In the genomic region with DNA sequence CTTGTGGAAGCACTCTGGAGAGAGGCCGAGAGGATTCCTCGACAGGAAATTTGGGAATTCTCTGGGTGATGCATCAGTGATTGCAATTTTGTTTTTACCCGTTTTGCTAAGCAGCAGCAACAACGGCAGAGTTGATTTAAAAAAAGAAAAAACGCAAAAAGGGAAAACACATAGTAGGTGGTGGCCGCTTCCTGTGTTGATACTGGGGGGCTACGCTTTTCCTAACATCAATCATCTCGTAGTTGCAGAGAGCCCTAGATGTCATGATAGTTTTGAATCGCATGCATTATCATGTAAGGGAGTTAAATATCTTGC, we compare ENCODE assay signal across 8 cellular contexts. TPM values are rescaled to one million over a fixed set of nuclear protein-coding genes. Genes with fewer than 3 reads are reported as not detected.
DNase-seq lines count a peak whose midpoint lies in the region; ATAC-seq, FAIRE-seq and TF ChIP-seq lines count a peak whose summit lies in the region.

No MANE protein-coding gene starts in this region.

- H3K9ac ChIP-seq in fibroblast of lung (ENCODE audit: insufficient read depth, low read length) = no peak overlapping the region
- peak overlapping the region; percentile 63 for H3K9ac ChIP-seq in rectal smooth muscle tissue (ENCODE audit: low read length)

- H3K4me3 ChIP-seq in fibroblast of lung (replicated peaks in 1 of 4; ENCODE audit: control extremely low read depth in 1 of 4, insufficient read depth in 1 of 4, low read depth in 3 of 4, low read length in 4 of 4) (peak overlapping the region; percentile 29 to 85 (median 49)), rectal smooth muscle tissue (ENCODE audit: low read length) (peak overlapping the region; percentile 84)

- H2AFZ ChIP-seq in fibroblast of lung (ENCODE audit: low read length) = peak overlapping the region; percentile 46

- no peak for FAIRE-seq in D721Med (lab: Jason Lieb, UNC)

- peak; percentile 21 for DNase-seq in GM10266 (ENCODE audit: extremely low spot score)
- no peak for DNase-seq in RWPE1 (ENCODE audit: low spot score)
- DNase-seq in fibroblast of lung (ENCODE audit: low read depth in 2 of 2) = no peak
- no peak for DNase-seq in D721Med (ENCODE audit: insufficient read length, low spot score)
- no peak for DNase-seq in A172 (ENCODE audit: low spot score)

- H3K4me2 ChIP-seq in fibroblast of lung (ENCODE audit: extremely low read depth, insufficient read depth, low read length) = peak overlapping the region; percentile 80

- POLR2A ChIA-PET in RWPE1 (lab: Yijun Ruan, JAX; ENCODE audit: low non-redundant PET) = no interaction called here

- H3K36me3 ChIP-seq in fibroblast of lung (ENCODE audit: control insufficient read depth, insufficient read depth, low read length) = no peaks in the 10 kb centered on the region
- H3K36me3 ChIP-seq in rectal smooth muscle tissue (ENCODE audit: control insufficient read depth, insufficient read depth, low read length) = no peaks in the 10 kb centered on the region

- TF ChIP-seq CTCF in GM10266 (IDR thresholded peaks at IDR 0.05; ENCODE audit: control insufficient read depth, insufficient read depth, low read depth, missing control alignments) (no peak), RWPE1 (conservative IDR thresholded peaks at IDR 0.05; ENCODE audit: low read depth) (no peak), fibroblast of lung (conservative IDR thresholded peaks at IDR 0.05 in 1 of 2, IDR thresholded peaks at IDR 0.05 in 1 of 2; ENCODE audit: low read depth in 1 of 2, low read length in 2 of 2) (no peak), D721Med (IDR thresholded peaks at IDR 0.05; ENCODE audit: insufficient read depth, missing control alignments) (no peak)

- H3K79me2 ChIP-seq in fibroblast of lung (ENCODE audit: control insufficient read depth, insufficient read depth, low read length) = peaks cover 2% of the 10 kb centered on the region

- peaks cover 5% of the 10 kb centered on the region for H3K4me1 ChIP-seq in fibroblast of lung (ENCODE audit: control insufficient read depth, extremely low read depth, insufficient read depth, low read length)
- H3K4me1 ChIP-seq in rectal smooth muscle tissue (ENCODE audit: control insufficient read depth, insufficient read depth, low read length) = no peaks in the 10 kb centered on the region

- H3K27me3 ChIP-seq in fibroblast of lung (ENCODE audit: control insufficient read depth, insufficient read depth, low read length) = no peaks in the 10 kb centered on the region
- no peaks in the 10 kb centered on the region for H3K27me3 ChIP-seq in rectal smooth muscle tissue (ENCODE audit: control insufficient read depth, insufficient read depth, low read length)

- peak overlapping the region; percentile 94 for H3K27ac ChIP-seq in RWPE1
- H3K27ac ChIP-seq in fibroblast of lung (ENCODE audit: insufficient read depth, low read length) = peak overlapping the region; percentile 97
- peak overlapping the region; percentile 87 for H3K27ac ChIP-seq in rectal smooth muscle tissue (ENCODE audit: low read depth, low read length)

- H3K9me3 ChIP-seq in fibroblast of lung (ENCODE audit: control insufficient read depth, insufficient read depth, low read depth, low read length) = no peaks in the 10 kb centered on the region

- no peaks in the 10 kb centered on the region for H4K20me1 ChIP-seq in fibroblast of lung (ENCODE audit: control insufficient read depth, extremely low read depth, insufficient read depth, low read length)

- ATAC-seq in GM18861 (IDR thresholded peaks at IDR 0.05; ENCODE audit: unreplicated experiment) = no peak
- no peak for ATAC-seq in GM21786 (IDR thresholded peaks at IDR 0.05; ENCODE audit: unreplicated experiment)

- CTCF ChIA-PET in RWPE1 (lab: Yijun Ruan, JAX) = interaction anchor here (1.2 kb wide), 1 partner anchor 23 kb away, joined by 3 read pairs; no protein-coding TSS in a partner anchor

RNA-seq across cellular contexts. Expression of a gene that starts 0.3 kb away (rescaled TPM):
- 4.9 and 12.4 TPM in 2 replicates for total RNA-seq in fibroblast of lung
- 8.5 and 13.8 TPM in 2 replicates for polyA plus RNA-seq in fibroblast of lung
- polyA plus RNA-seq in fibroblast of lung (2012) = 5.3 and 8.6 TPM in 2 replicates
- 1.7 and 3.1 TPM in 2 replicates for polyA minus RNA-seq in fibroblast of lung (ENCODE audit: low replicate concordance)
- 2.8 and 4.1 TPM in 2 replicates for total RNA-seq in A172 (2014; rRNA removed; shearing (Covaris generic))

RNA-seq across cellular contexts. Expression of a gene that starts 27.5 kb away (rescaled TPM):
- 17.7 and 18.3 TPM in 2 replicates for total RNA-seq in fibroblast of lung
- 17.8 TPM in 2 replicates for polyA plus RNA-seq in fibroblast of lung
- polyA plus RNA-seq in fibroblast of lung (2012) = 18.1 and 19.0 TPM in 2 replicates
- polyA minus RNA-seq in fibroblast of lung (ENCODE audit: low replicate concordance) = 0.71 and 0.85 TPM in 2 replicates
- total RNA-seq in A172 (2014; rRNA removed; shearing (Covaris generic)) = 20.0 and 27.1 TPM in 2 replicates
